ENCODE assay signal across 10 cellular contexts in genomic region chr7:131546126-131546525, GRCh38. TPM values are rescaled to one million over a fixed set of nuclear protein-coding genes. Genes with fewer than 3 reads are reported as not detected.
A peak's percentile ranks its signal among the peaks of the same experiment; 100 is the strongest.
DNase-seq lines count a peak whose midpoint lies in the region; ATAC-seq, FAIRE-seq and TF ChIP-seq lines count a peak whose summit lies in the region.
"Had no signal": no experiment of that assay in that cellular context is flagged by ENCODE, and none has a peak within 500 bp of the region (broad histone marks: within the 10 kb centered on the region; RNA-seq: fewer than 3 reads in every experiment).

No MANE protein-coding gene starts in this region.

- H3K79me2 ChIP-seq in ACC112 (ENCODE audit: control insufficient read depth, insufficient read depth, low read length, unreplicated experiment) (peaks cover 2% of the 10 kb centered on the region), K562 (ENCODE audit: control insufficient read depth, insufficient read depth, low read length) (no peaks in the 10 kb centered on the region), HepG2 (ENCODE audit: insufficient read depth, low read length) (no peaks in the 10 kb centered on the region)

- no peak for TF ChIP-seq EP300 in K562 (IDR thresholded peaks at IDR 0.05; ENCODE audit: low read length)
- TF ChIP-seq EP300 in HepG2 (IDR thresholded peaks at IDR 0.05; ENCODE audit: low read depth in 2 of 2, low read length in 2 of 2) = no peak
- no peak for TF ChIP-seq EP300 in HepG2 (CRISPR knock-in tag; IDR thresholded peaks at IDR 0.05; ENCODE audit: borderline replicate concordance)

- no peak for TF ChIP-seq CTCF in K562 (IDR thresholded peaks at IDR 0.05 in 2 of 3, conservative IDR thresholded peaks at IDR 0.05 in 1 of 3; ENCODE audit: insufficient read depth in 2 of 3, low read depth in 1 of 3, low read length in 3 of 3)
- no peak for TF ChIP-seq CTCF in HepG2 (CRISPR knock-in tag; IDR thresholded peaks at IDR 0.05)
- TF ChIP-seq CTCF in coronary artery (IDR thresholded peaks at IDR 0.05) = no peak

- H3K9ac ChIP-seq in K562 (ENCODE audit: insufficient read depth in 1 of 2, low read depth in 2 of 2, low read length in 2 of 2) (no peak overlapping the region), HepG2 (ENCODE audit: insufficient read depth, low read depth, low read length) (no peak overlapping the region)

- H3K27ac ChIP-seq in ACC112 (ENCODE audit: low read depth, low read length) = peak overlapping the region; percentile 38; the same call in 1 of the 2 replicates
- H3K27ac ChIP-seq in K562 (ENCODE audit: extremely low read depth, low read depth, low read length) = no peak overlapping the region
- H3K27ac ChIP-seq in HepG2 (ENCODE audit: extremely low read length, insufficient read depth, low read length) = no peak overlapping the region
- H3K27ac ChIP-seq in coronary artery = no peak overlapping the region

- H3K27me3 ChIP-seq in ACC112 (ENCODE audit: insufficient read depth, low read length) (no peaks in the 10 kb centered on the region), K562 (ENCODE audit: control insufficient read depth in 2 of 2, insufficient read depth in 2 of 2, low read length in 2 of 2) (peaks cover 19 to 62% of the 10 kb centered on the region in 2 experiments), HepG2 (ENCODE audit: control insufficient read depth in 1 of 2, insufficient read depth in 2 of 2, low read length in 2 of 2) (peaks cover 0 to 8% of the 10 kb centered on the region in 2 experiments; a peak in 2 of 5 replicates)

- BruUV-seq in K562 (replicated peaks; lab: Mats Ljungman, UMichigan) (no TSS peak), HepG2 (replicated peaks; lab: Mats Ljungman, UMichigan) (no TSS peak)

- intact Hi-C loops in K562 (cut with micrococcal nuclease) = loop anchor here (2.0 to 5.0 kb wide), 2 partner anchors 37 to 91 kb away; no protein-coding TSS in a partner anchor
- intact Hi-C loops in HepG2 (cut with micrococcal nuclease; ENCODE audit: unreplicated experiment) = no loop called here

- H3K9me3 ChIP-seq in K562 (replicated peaks; ENCODE audit: control insufficient read depth, insufficient read depth, low read depth, low read length) (no peaks in the 10 kb centered on the region), HepG2 (ENCODE audit: low read length) (no peaks in the 10 kb centered on the region)

- H2AFZ ChIP-seq in ACC112 (ENCODE audit: low read length, unreplicated experiment) (peak overlapping the region; percentile 20), K562 (ENCODE audit: low read depth, low read length) (peak overlapping the region; percentile 29; the same call in 1 of the 2 replicates), HepG2 (ENCODE audit: low read length) (no peak overlapping the region)

- H3K36me3 ChIP-seq in ACC112 (ENCODE audit: insufficient read depth, low read length) = no peaks in the 10 kb centered on the region
- H3K36me3 ChIP-seq in K562 (ENCODE audit: control insufficient read depth, insufficient read depth, low read length) = no peaks in the 10 kb centered on the region
- H3K36me3 ChIP-seq in HepG2 (replicated peaks in 1 of 2; ENCODE audit: control insufficient read depth in 1 of 2, insufficient read depth in 2 of 2, low read length in 2 of 2) = no peaks in the 10 kb centered on the region

- H3K9me1 ChIP-seq in K562 (ENCODE audit: control insufficient read depth, insufficient read depth, low read length) = no peaks in the 10 kb centered on the region

- 18% methylated on average over 12 of the region's 12 CpGs for WGBS in K562 (ENCODE audit: insufficient coverage, low coverage, missing lambda C conversion rate)
- 71% methylated on average over 12 of the region's 12 CpGs for WGBS in HepG2 (ENCODE audit: low lambda C conversion rate)

- peaks cover under 1% of the 10 kb centered on the region; the same call in 1 of the 2 replicates for H4K20me1 ChIP-seq in K562 (replicated peaks; ENCODE audit: control insufficient read depth, insufficient read depth, low read length)
- no peaks in the 10 kb centered on the region for H4K20me1 ChIP-seq in HepG2 (ENCODE audit: insufficient read depth, low read length)

- no peak for FAIRE-seq in K562 (lab: Jason Lieb, UNC)
- no peak for FAIRE-seq in HepG2 (lab: Jason Lieb, UNC)

- peak overlapping the region; percentile 32 for H3K4me2 ChIP-seq in K562 (ENCODE audit: insufficient read depth, low read length)
- peak overlapping the region; percentile 49 for H3K4me2 ChIP-seq in HepG2 (ENCODE audit: low read depth, low read length)

- CTCF ChIA-PET in K562 (lab: Yijun Ruan, JAX; ENCODE audit: low intra/inter-chr PET ratio) = interaction anchor here (0.6 to 5.5 kb wide), 3 partner anchors 39 to 504 kb away, joined by 3 to 85 read pairs (median 4); no protein-coding TSS in a partner anchor
- CTCF ChIA-PET in HepG2 (lab: Yijun Ruan, JAX; ENCODE audit: low intra/inter-chr PET ratio, low total read pairs) = interaction anchor here (0.6 to 1.5 kb wide), 2 partner anchors 38 to 108 kb away, joined by 3 read pairs; no protein-coding TSS in a partner anchor

- peak overlapping the region; percentile 62 for H3K4me3 ChIP-seq in ACC112 (ENCODE audit: low read depth, low read length)
- H3K4me3 ChIP-seq in K562 = no peak overlapping the region
- no peak overlapping the region for H3K4me3 ChIP-seq in HepG2 (replicated peaks in 1 of 3; ENCODE audit: insufficient read depth in 1 of 3, low read depth in 2 of 3, low read length in 3 of 3)
- no peak overlapping the region for H3K4me3 ChIP-seq in coronary artery

- POLR2A ChIA-PET in K562 (lab: Yijun Ruan, JAX) (interaction anchor here (0.6 to 1.2 kb wide), 6 partner anchors 17 to 1341 kb away, joined by 3 to 4 read pairs (median 3); partner anchors contain the start of gene TMEM209), HepG2 (lab: Yijun Ruan, JAX) (no interaction called here)

- peak; percentile 50 for DNase-seq in HT-29 (ENCODE audit: low spot score)
- peak in 2 of 4 experiments; percentile 27 to 62 for DNase-seq in K562 (ENCODE audit: extremely low read depth in 1 of 4, low spot score in 3 of 4)
- DNase-seq in HepG2 (ENCODE audit: low spot score) = peak; percentile 10
- no peak for DNase-seq in AG08395 (ENCODE audit: low spot score)
- no peak for DNase-seq in 8988T
- DNase-seq in coronary artery (ENCODE audit: low spot score) = no peak
- DNase-seq: activated B cell treated with CpG ODN at 0.5 μM for 24 hours, NCI-H1105 had no signal

- H3K4me1 ChIP-seq in ACC112 (ENCODE audit: control insufficient read depth, insufficient read depth, low read length, unreplicated experiment) = peaks cover 12% of the 10 kb centered on the region
- peaks cover 3 to 5% of the 10 kb centered on the region in 2 experiments; a peak in 2 of 5 replicates for H3K4me1 ChIP-seq in K562 (replicated peaks in 1 of 2; ENCODE audit: control insufficient read depth in 2 of 2, insufficient read depth in 2 of 2, low read length in 2 of 2)
- H3K4me1 ChIP-seq in HepG2 (ENCODE audit: insufficient read depth, low read length) = peaks cover 29% of the 10 kb centered on the region

- TF ChIP-seq POLR2A in K562 (conservative IDR thresholded peaks at IDR 0.05) = no peak
- TF ChIP-seq POLR2A in HepG2 (IDR thresholded peaks at IDR 0.05; ENCODE audit: insufficient read depth in 1 of 2, low read depth in 2 of 2, low read length in 2 of 2) = no peak

- peak; percentile 61 for ATAC-seq in K562
- no peak for ATAC-seq in HepG2
- ATAC-seq in GM18517 (IDR thresholded peaks at IDR 0.05; ENCODE audit: unreplicated experiment) = no peak

- TF ChIP-seq RAD21 in K562 (CRISPR knock-in tag; conservative IDR thresholded peaks at IDR 0.05 in 1 of 2, IDR thresholded peaks at IDR 0.05 in 1 of 2) (no peak), HepG2 (CRISPR knock-in tag; IDR thresholded peaks at IDR 0.05) (no peak)

- in situ Hi-C loops in K562 (cut with MboI) = no loop called here
- in situ Hi-C loops in HepG2 (cut with HindIII; ENCODE audit: extremely low pct_ligation_motif_present, low pct_unique_long_range_greater_than_20kb) = loop anchor here (5.0 kb wide), 1 partner anchor 111 kb away; no protein-coding TSS in a partner anchor

RNA-seq across cellular contexts. Expression of gene PODXL, which starts 10.3 kb away (rescaled TPM):
- total RNA-seq in HT-29 (2014; rRNA removed; shearing (Covaris generic)) = 55.9 and 67.9 TPM in 2 replicates
- 0.26 and 0.39 TPM in 2 replicates for total RNA-seq in K562 (2011; cell fraction: chromatin; rRNA removed; ENCODE audit: low replicate concordance)
- total RNA-seq in K562 (2011; cell fraction: nucleolus; rRNA removed) = 0.50 and 0.79 TPM in 2 replicates
- total RNA-seq in K562 (2011; cell fraction: nucleoplasm; rRNA removed) = 0.37 and 0.76 TPM in 2 replicates
- total RNA-seq in K562 (2014; rRNA removed) (0.05 and 0.16 TPM in 2 replicates), K562 (2014; rRNA removed; fragmentation: Illumina TruSeq; extraction: Trizol) (0.07 and 0.10 TPM in 2 replicates), K562 (2015; rRNA removed; fragmentation: Illumina TruSeq; extraction: Trizol) (0.15 and 0.18 TPM in 2 replicates), K562 (2021) (0.51 and 0.67 TPM in 2 replicates), HepG2 (2016; rRNA removed; fragmentation: Illumina TruSeq; extraction: Trizol) (0.22 and 0.24 TPM in 2 replicates)
- polyA plus RNA-seq in K562 (2011; rRNA removed) (0.07 and 0.24 TPM in 2 replicates), K562 (2014; fragmentation: Illumina TruSeq; extraction: Trizol) (0.07 and 0.21 TPM in 2 replicates), K562 (2014; fragmentation: Nextera tagmentation; extraction: Ambion mirVana) (under 1 TPM; 0.01 to 0.03 TPM), K562 (2014; rRNA removed) (0.03 and 0.73 TPM in 2 replicates), HepG2 (2011; rRNA removed) (0.33 and 0.54 TPM in 2 replicates)
- 0.10 and 0.16 TPM in 2 replicates for polyA plus RNA-seq in K562 (2011; cell fraction: cytosol; rRNA removed)
- polyA plus RNA-seq in K562 (2011; cell fraction: nucleus; rRNA removed) = 0.38 and 0.45 TPM in 2 replicates
- 0.17 and 0.22 TPM in 2 replicates for polyA plus RNA-seq in K562 (2012)
- polyA minus RNA-seq in K562 (2011; rRNA and poly(A)+ RNA removed) = 0.24 and 0.39 TPM in 2 replicates
- polyA minus RNA-seq in K562 (2011; cell fraction: cytosol; rRNA and poly(A)+ RNA removed) = 1.8 and 2.1 TPM in 2 replicates
- polyA minus RNA-seq in K562 (2011; cell fraction: nucleus; rRNA and poly(A)+ RNA removed) = 0.54 and 0.56 TPM in 2 replicates
- total RNA-seq in HepG2 (2016; cell fraction: cytosol; rRNA removed; fragmentation: Illumina TruSeq; extraction: Trizol; ENCODE audit: low read depth) = 0.09 TPM in 1 of 2 replicates, not detected in the other
- 0.17 and 0.24 TPM in 2 replicates for total RNA-seq in HepG2 (2016; cell fraction: insoluble cytoplasmic fraction; rRNA removed; fragmentation: Illumina TruSeq; extraction: Trizol)
- total RNA-seq in HepG2 (2016; cell fraction: membrane; rRNA removed; fragmentation: Illumina TruSeq; extraction: Trizol) = 0.12 and 0.21 TPM in 2 replicates
- total RNA-seq in HepG2 (2016; cell fraction: nucleus; rRNA removed; fragmentation: Illumina TruSeq; extraction: Trizol) = 0.47 and 1.1 TPM in 2 replicates
- polyA plus RNA-seq in HepG2 (2011; cell fraction: cytosol; rRNA removed) = 0.18 and 0.35 TPM in 2 replicates
- 0.38 and 0.55 TPM in 2 replicates for polyA plus RNA-seq in HepG2 (2011; cell fraction: nucleus; rRNA removed)
- 0.19 and 0.63 TPM in 2 replicates for polyA plus RNA-seq in HepG2 (2012)
- 0.01 and 0.31 TPM in 2 replicates for polyA plus RNA-seq in HepG2 (2016; cell fraction: cytosol; fragmentation: Illumina TruSeq; extraction: Trizol; ENCODE audit: low read depth)
- polyA plus RNA-seq in HepG2 (2016; cell fraction: insoluble cytoplasmic fraction; fragmentation: Illumina TruSeq; extraction: Trizol; ENCODE audit: low read depth) = 0.21 and 0.25 TPM in 2 replicates
- polyA plus RNA-seq in HepG2 (2016; cell fraction: membrane; fragmentation: Illumina TruSeq; extraction: Trizol; ENCODE audit: low read depth) = 0.03 and 0.16 TPM in 2 replicates
- polyA plus RNA-seq in HepG2 (2016; cell fraction: nucleus; fragmentation: Illumina TruSeq; extraction: Trizol; ENCODE audit: insufficient read depth, low read depth) = 0.69 and 1.5 TPM in 2 replicates
- 0.50 and 160 TPM in 2 replicates for polyA minus RNA-seq in HepG2 (2011; rRNA and poly(A)+ RNA removed; ENCODE audit: low replicate concordance)
- 1.5 and 2.1 TPM in 2 replicates for polyA minus RNA-seq in HepG2 (2011; cell fraction: cytosol; rRNA and poly(A)+ RNA removed)
- polyA minus RNA-seq in HepG2 (2011; cell fraction: nucleus; rRNA and poly(A)+ RNA removed) = 0.75 and 1.4 TPM in 2 replicates

Comparison
In these comparisons a context has a peak if more than half of its experiments do, and no peak if none do; other contexts are left out.
1. DNase-seq: peak in HT-29 (single experiment) and HepG2 (single experiment); none in AG08395 (single experiment), 8988T (single experiment) and coronary artery (single experiment).
2. RNA of gene PODXL, which starts 10.3 kb away (total RNA-seq): 55.9 to 67.9 TPM in HT-29; 0.09 to 1.1 TPM in HepG2 and 0.05 to 0.79 TPM in K562; every median in the first group is over 10 times any median in the second.